ENCODE assay signal across 1 cellular context in the genomic region with DNA sequence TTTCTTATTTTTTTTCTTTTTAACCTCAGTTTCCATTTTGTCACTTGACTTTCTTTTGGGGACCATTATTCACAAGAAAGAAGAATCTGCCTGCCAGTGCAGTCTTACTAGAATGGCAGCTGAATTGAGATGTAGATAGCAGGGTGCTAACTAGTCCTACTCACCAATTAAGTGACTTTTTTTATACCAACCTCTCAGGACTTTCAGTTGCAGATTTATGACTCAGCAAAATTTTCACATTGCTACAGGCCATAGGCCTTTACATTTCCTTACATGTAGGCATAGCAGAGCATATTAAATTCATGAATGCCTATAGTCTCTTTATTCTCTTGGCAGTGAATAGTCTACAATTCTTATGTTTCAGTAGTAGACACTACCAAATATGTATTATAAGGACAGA.
TF ChIP-seq lines count a peak whose summit lies in the region.

No MANE protein-coding gene starts in this region.

TF ChIP-seq in GM12878, 131 proteins besides CTCF, POLR2A, EP300 and RAD21 (continued from another document and continues in another):
- TF ChIP-seq, protein P1, sequence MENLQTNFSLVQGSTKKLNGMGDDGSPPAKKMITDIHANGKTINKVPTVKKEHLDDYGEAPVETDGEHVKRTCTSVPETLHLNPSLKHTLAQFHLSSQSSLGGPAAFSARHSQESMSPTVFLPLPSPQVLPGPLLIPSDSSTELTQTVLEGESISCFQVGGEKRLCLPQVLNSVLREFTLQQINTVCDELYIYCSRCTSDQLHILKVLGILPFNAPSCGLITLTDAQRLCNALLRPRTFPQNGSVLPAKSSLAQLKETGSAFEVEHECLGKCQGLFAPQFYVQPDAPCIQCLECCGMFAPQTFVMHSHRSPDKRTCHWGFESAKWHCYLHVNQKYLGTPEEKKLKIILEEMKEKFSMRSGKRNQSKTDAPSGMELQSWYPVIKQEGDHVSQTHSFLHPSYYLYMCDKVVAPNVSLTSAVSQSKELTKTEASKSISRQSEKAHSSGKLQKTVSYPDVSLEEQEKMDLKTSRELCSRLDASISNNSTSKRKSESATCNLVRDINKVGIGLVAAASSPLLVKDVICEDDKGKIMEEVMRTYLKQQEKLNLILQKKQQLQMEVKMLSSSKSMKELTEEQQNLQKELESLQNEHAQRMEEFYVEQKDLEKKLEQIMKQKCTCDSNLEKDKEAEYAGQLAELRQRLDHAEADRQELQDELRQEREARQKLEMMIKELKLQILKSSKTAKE (IDR thresholded peaks at IDR 0.05; ENCODE audit: low read depth, poor library complexity, severe bottlenecking), result peak; percentile 26
- TF ChIP-seq NR2C1 (IDR thresholded peaks at IDR 0.05) (no peak), CHD1 (IDR thresholded peaks at IDR 0.05; ENCODE audit: low read depth, low read length) (no peak), BCL11A (IDR thresholded peaks at IDR 0.05; ENCODE audit: low read depth, low read length) (0 out of 2 replicates have a peak, but pooled peaks have one; percentile 11), MTA2 (IDR thresholded peaks at IDR 0.05; ENCODE audit: low read depth) (peak; percentile 64; the same call in 1 of the 2 replicates), SREBF1 (IDR thresholded peaks at IDR 0.05; ENCODE audit: low read length) (no peak), POLR2AphosphoS2 (IDR thresholded peaks at IDR 0.05; ENCODE audit: low read depth, low read length) (no peak), GABPA (IDR thresholded peaks at IDR 0.05; ENCODE audit: low read depth) (no peak), GATAD2B (conservative IDR thresholded peaks at IDR 0.05; ENCODE audit: low read depth) (no peak), RB1 (IDR thresholded peaks at IDR 0.05; ENCODE audit: borderline replicate concordance) (no peak), BMI1 (IDR thresholded peaks at IDR 0.05; ENCODE audit: borderline replicate concordance) (no peak), TCF3 (IDR thresholded peaks at IDR 0.05; ENCODE audit: borderline replicate concordance, insufficient read depth, low read depth, low read length) (no peak), BHLHE40 (IDR thresholded peaks at IDR 0.05; ENCODE audit: borderline replicate concordance in 1 of 2, low read depth in 2 of 2, low read length in 1 of 2) (no peak), TBL1XR1 (IDR thresholded peaks at IDR 0.05; ENCODE audit: low read depth, low read length) (no peak), SP1 (IDR thresholded peaks at IDR 0.05; ENCODE audit: low read depth, low read length) (no peak), POU2F2 (IDR thresholded peaks at IDR 0.05; ENCODE audit: borderline replicate concordance, low read depth, low read length) (no peak), RFX5 (IDR thresholded peaks at IDR 0.05; ENCODE audit: low read depth, low read length) (no peak), HDAC2 (IDR thresholded peaks at IDR 0.05) (no peak), PAX5 (IDR thresholded peaks at IDR 0.05; ENCODE audit: borderline replicate concordance, low read depth, low read length) (no peak), KAT2A (conservative IDR thresholded peaks at IDR 0.05; ENCODE audit: control insufficient read depth, low read depth, low read length) (no peak), FOXM1 (IDR thresholded peaks at IDR 0.05; ENCODE audit: low read depth, low read length) (no peak), IKZF1 (conservative IDR thresholded peaks at IDR 0.05) (peak; percentile 15; the same call in 1 of the 2 replicates), PAX8 (IDR thresholded peaks at IDR 0.05) (no peak), SMARCA5 (IDR thresholded peaks at IDR 0.05) (peak; percentile 68; the same call in 1 of the 2 replicates), BACH1 (IDR thresholded peaks at IDR 0.05; ENCODE audit: borderline replicate concordance) (peak; percentile 100), MYB (IDR thresholded peaks at IDR 0.05; ENCODE audit: borderline replicate concordance, low read depth, low read length) (no peak), YBX1 (IDR thresholded peaks at IDR 0.05) (no peak), MEF2B (IDR thresholded peaks at IDR 0.05; ENCODE audit: partially characterized antibody, poor library complexity, severe bottlenecking) (no peak), EZH2 (IDR thresholded peaks at IDR 0.05; ENCODE audit: borderline replicate concordance, control insufficient read depth, low read depth, low read length) (no peak), RAD51 (IDR thresholded peaks at IDR 0.05) (peak; percentile 60), ZBED1 (IDR thresholded peaks at IDR 0.05; ENCODE audit: borderline replicate concordance) (no peak), NFIC (IDR thresholded peaks at IDR 0.05; ENCODE audit: low read depth, low read length) (no peak), ZSCAN29 (IDR thresholded peaks at IDR 0.05) (no peak)
- TF ChIP-seq, protein P2, sequence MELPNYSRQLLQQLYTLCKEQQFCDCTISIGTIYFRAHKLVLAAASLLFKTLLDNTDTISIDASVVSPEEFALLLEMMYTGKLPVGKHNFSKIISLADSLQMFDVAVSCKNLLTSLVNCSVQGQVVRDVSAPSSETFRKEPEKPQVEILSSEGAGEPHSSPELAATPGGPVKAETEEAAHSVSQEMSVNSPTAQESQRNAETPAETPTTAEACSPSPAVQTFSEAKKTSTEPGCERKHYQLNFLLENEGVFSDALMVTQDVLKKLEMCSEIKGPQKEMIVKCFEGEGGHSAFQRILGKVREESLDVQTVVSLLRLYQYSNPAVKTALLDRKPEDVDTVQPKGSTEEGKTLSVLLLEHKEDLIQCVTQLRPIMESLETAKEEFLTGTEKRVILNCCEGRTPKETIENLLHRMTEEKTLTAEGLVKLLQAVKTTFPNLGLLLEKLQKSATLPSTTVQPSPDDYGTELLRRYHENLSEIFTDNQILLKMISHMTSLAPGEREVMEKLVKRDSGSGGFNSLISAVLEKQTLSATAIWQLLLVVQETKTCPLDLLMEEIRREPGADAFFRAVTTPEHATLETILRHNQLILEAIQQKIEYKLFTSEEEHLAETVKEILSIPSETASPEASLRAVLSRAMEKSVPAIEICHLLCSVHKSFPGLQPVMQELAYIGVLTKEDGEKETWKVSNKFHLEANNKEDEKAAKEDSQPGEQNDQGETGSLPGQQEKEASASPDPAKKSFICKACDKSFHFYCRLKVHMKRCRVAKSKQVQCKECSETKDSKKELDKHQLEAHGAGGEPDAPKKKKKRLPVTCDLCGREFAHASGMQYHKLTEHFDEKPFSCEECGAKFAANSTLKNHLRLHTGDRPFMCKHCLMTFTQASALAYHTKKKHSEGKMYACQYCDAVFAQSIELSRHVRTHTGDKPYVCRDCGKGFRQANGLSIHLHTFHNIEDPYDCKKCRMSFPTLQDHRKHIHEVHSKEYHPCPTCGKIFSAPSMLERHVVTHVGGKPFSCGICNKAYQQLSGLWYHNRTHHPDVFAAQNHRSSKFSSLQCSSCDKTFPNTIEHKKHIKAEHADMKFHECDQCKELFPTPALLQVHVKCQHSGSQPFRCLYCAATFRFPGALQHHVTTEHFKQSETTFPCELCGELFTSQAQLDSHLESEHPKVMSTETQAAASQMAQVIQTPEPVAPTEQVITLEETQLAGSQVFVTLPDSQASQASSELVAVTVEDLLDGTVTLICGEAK (IDR thresholded peaks at IDR 0.05; ENCODE audit: borderline replicate concordance), result peak; percentile 15; the same call in 1 of the 2 replicates
- TF ChIP-seq, protein P3, sequence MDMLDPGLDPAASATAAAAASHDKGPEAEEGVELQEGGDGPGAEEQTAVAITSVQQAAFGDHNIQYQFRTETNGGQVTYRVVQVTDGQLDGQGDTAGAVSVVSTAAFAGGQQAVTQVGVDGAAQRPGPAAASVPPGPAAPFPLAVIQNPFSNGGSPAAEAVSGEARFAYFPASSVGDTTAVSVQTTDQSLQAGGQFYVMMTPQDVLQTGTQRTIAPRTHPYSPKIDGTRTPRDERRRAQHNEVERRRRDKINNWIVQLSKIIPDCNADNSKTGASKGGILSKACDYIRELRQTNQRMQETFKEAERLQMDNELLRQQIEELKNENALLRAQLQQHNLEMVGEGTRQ (IDR thresholded peaks at IDR 0.05; ENCODE audit: borderline replicate concordance, low read depth, low read length), result no peak
- TF ChIP-seq, protein P4, sequence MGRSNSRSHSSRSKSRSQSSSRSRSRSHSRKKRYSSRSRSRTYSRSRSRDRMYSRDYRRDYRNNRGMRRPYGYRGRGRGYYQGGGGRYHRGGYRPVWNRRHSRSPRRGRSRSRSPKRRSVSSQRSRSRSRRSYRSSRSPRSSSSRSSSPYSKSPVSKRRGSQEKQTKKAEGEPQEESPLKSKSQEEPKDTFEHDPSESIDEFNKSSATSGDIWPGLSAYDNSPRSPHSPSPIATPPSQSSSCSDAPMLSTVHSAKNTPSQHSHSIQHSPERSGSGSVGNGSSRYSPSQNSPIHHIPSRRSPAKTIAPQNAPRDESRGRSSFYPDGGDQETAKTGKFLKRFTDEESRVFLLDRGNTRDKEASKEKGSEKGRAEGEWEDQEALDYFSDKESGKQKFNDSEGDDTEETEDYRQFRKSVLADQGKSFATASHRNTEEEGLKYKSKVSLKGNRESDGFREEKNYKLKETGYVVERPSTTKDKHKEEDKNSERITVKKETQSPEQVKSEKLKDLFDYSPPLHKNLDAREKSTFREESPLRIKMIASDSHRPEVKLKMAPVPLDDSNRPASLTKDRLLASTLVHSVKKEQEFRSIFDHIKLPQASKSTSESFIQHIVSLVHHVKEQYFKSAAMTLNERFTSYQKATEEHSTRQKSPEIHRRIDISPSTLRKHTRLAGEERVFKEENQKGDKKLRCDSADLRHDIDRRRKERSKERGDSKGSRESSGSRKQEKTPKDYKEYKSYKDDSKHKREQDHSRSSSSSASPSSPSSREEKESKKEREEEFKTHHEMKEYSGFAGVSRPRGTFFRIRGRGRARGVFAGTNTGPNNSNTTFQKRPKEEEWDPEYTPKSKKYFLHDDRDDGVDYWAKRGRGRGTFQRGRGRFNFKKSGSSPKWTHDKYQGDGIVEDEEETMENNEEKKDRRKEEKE (IDR thresholded peaks at IDR 0.05), result no peak
- TF ChIP-seq, protein P5, sequence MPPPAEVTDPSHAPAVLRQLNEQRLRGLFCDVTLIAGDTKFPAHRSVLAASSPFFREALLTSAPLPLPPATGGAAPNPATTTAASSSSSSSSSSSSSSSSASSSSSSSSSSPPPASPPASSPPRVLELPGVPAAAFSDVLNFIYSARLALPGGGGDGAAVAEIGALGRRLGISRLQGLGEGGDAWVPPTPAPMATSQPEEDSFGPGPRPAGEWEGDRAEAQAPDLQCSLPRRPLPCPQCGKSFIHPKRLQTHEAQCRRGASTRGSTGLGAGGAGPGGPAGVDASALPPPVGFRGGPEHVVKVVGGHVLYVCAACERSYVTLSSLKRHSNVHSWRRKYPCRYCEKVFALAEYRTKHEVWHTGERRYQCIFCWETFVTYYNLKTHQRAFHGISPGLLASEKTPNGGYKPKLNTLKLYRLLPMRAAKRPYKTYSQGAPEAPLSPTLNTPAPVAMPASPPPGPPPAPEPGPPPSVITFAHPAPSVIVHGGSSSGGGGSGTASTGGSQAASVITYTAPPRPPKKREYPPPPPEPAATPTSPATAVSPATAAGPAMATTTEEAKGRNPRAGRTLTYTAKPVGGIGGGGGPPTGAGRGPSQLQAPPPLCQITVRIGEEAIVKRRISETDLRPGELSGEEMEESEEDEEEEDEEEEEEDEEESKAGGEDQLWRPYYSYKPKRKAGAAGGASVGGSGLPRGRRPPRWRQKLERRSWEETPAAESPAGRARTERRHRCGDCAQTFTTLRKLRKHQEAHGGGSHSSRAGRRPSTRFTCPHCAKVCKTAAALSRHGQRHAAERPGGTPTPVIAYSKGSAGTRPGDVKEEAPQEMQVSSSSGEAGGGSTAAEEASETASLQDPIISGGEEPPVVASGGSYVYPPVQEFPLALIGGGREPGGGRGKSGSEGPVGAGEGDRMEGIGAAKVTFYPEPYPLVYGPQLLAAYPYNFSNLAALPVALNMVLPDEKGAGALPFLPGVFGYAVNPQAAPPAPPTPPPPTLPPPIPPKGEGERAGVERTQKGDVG (CRISPR knock-in tag; IDR thresholded peaks at IDR 0.05), result no peak
- TF ChIP-seq, protein P6, sequence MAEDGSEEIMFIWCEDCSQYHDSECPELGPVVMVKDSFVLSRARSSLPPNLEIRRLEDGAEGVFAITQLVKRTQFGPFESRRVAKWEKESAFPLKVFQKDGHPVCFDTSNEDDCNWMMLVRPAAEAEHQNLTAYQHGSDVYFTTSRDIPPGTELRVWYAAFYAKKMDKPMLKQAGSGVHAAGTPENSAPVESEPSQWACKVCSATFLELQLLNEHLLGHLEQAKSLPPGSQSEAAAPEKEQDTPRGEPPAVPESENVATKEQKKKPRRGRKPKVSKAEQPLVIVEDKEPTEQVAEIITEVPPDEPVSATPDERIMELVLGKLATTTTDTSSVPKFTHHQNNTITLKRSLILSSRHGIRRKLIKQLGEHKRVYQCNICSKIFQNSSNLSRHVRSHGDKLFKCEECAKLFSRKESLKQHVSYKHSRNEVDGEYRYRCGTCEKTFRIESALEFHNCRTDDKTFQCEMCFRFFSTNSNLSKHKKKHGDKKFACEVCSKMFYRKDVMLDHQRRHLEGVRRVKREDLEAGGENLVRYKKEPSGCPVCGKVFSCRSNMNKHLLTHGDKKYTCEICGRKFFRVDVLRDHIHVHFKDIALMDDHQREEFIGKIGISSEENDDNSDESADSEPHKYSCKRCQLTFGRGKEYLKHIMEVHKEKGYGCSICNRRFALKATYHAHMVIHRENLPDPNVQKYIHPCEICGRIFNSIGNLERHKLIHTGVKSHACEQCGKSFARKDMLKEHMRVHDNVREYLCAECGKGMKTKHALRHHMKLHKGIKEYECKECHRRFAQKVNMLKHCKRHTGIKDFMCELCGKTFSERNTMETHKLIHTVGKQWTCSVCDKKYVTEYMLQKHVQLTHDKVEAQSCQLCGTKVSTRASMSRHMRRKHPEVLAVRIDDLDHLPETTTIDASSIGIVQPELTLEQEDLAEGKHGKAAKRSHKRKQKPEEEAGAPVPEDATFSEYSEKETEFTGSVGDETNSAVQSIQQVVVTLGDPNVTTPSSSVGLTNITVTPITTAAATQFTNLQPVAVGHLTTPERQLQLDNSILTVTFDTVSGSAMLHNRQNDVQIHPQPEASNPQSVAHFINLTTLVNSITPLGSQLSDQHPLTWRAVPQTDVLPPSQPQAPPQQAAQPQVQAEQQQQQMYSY (CRISPR knock-in tag; IDR thresholded peaks at IDR 0.05), result no peak
- TF ChIP-seq, protein P7, sequence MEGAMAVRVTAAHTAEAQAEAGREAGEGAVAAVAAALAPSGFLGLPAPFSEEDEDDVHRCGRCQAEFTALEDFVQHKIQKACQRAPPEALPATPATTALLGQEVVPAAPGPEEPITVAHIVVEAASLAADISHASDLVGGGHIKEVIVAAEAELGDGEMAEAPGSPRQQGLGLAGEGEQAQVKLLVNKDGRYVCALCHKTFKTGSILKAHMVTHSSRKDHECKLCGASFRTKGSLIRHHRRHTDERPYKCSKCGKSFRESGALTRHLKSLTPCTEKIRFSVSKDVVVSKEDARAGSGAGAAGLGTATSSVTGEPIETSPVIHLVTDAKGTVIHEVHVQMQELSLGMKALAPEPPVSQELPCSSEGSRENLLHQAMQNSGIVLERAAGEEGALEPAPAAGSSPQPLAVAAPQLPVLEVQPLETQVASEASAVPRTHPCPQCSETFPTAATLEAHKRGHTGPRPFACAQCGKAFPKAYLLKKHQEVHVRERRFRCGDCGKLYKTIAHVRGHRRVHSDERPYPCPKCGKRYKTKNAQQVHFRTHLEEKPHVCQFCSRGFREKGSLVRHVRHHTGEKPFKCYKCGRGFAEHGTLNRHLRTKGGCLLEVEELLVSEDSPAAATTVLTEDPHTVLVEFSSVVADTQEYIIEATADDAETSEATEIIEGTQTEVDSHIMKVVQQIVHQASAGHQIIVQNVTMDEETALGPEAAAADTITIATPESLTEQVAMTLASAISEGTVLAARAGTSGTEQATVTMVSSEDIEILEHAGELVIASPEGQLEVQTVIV (IDR thresholded peaks at IDR 0.05; ENCODE audit: borderline replicate concordance, partially characterized antibody), result no peak
